In genomic region chr5:3596261-3596825, GRCh38 we compare ENCODE assay signal across 13 cellular contexts. TPM values are rescaled to one million over a fixed set of nuclear protein-coding genes. Genes with fewer than 3 reads are reported as not detected.
A peak's percentile ranks its signal among the peaks of the same experiment; 100 is the strongest.
DNase-seq lines count a peak whose midpoint lies in the region; ATAC-seq and TF ChIP-seq lines count a peak whose summit lies in the region.
"Had no signal": no experiment of that assay in that cellular context is flagged by ENCODE, and none has a peak within 500 bp of the region (broad histone marks: within the 10 kb centered on the region; RNA-seq: fewer than 3 reads in every experiment).

No MANE protein-coding gene starts in this region.

- H3K9me3 ChIP-seq in left lung (no peaks in the 10 kb centered on the region), thymus (ENCODE audit: control insufficient read depth) (peaks cover 3% of the 10 kb centered on the region)

- TF ChIP-seq CTCF in brain microvascular endothelial cell (IDR thresholded peaks at IDR 0.05; ENCODE audit: low read depth, low read length, missing control alignments) = no peak
- no peak for TF ChIP-seq CTCF in left lung (IDR thresholded peaks at IDR 0.05)

- in situ Hi-C loops in brain microvascular endothelial cell (cut with HindIII; ENCODE audit: low pct_ligation_motif_present, low sequenced_read_pairs) = no loop called here

- no peak for ATAC-seq in activated CD8-positive, alpha-beta memory T cell treated with anti-CD3 and anti-CD28 coated beads, Interleukin-2, amount 10 ng/mL, durations not matched to agents 7 days and 5 days
- ATAC-seq in left lung = no peak
- no peak for ATAC-seq in GM21737 (IDR thresholded peaks at IDR 0.05; ENCODE audit: unreplicated experiment)

- 4% methylated on average over 63 of the region's 63 CpGs for WGBS in thymus

- no peak overlapping the region for H3K27ac ChIP-seq in brain microvascular endothelial cell
- H3K27ac ChIP-seq in left lung = peak overlapping the region; percentile 42 to 56
- no peak overlapping the region for H3K27ac ChIP-seq in thymus (ENCODE audit: low read depth)

- no peaks in the 10 kb centered on the region for H3K36me3 ChIP-seq in brain microvascular endothelial cell (replicated peaks)
- H3K36me3 ChIP-seq in left lung = no peaks in the 10 kb centered on the region
- H3K36me3 ChIP-seq in thymus (ENCODE audit: control insufficient read depth, insufficient read depth) = no peaks in the 10 kb centered on the region

- H3K4me3 Mint-ChIP-seq in activated CD8-positive, alpha-beta memory T cell treated with anti-CD3 and anti-CD28 coated beads, Interleukin-2, amount 10 ng/mL, durations not matched to agents 7 days and 5 days = peak overlapping the region; percentile 15

- H3K27ac Mint-ChIP-seq in activated CD8-positive, alpha-beta memory T cell treated with anti-CD3 and anti-CD28 coated beads, Interleukin-2, amount 10 ng/mL, durations not matched to agents 7 days and 5 days = peak overlapping the region; percentile 65

- H3K9me3 Mint-ChIP-seq in activated CD8-positive, alpha-beta memory T cell treated with anti-CD3 and anti-CD28 coated beads, Interleukin-2, amount 10 ng/mL, durations not matched to agents 7 days and 5 days (ENCODE audit: low read depth) = peaks cover 4% of the 10 kb centered on the region

- H3K4me1 ChIP-seq in left lung = peaks cover 0 to 14% of the 10 kb centered on the region in 2 donors
- H3K4me1 ChIP-seq in thymus (ENCODE audit: control insufficient read depth, insufficient read depth, low read length) = peaks cover 5% of the 10 kb centered on the region

- intact Hi-C loops in left lung (cut with DNase I) = loop anchor here in 1 of 2 donors (5.0 kb wide), 1 partner anchor 844 kb away; the partner anchor contains the start of gene IRX2

- H3K36me3 Mint-ChIP-seq in activated CD8-positive, alpha-beta memory T cell treated with anti-CD3 and anti-CD28 coated beads, Interleukin-2, amount 10 ng/mL, durations not matched to agents 7 days and 5 days = peaks cover 12% of the 10 kb centered on the region

- H3K4me3 ChIP-seq in brain microvascular endothelial cell (ENCODE audit: low read depth, low read length) (peak overlapping the region; percentile 12), left lung (peak overlapping the region; percentile 29 to 36), thymus (ENCODE audit: low read length) (peak overlapping the region; percentile 42)

- H3K27me3 Mint-ChIP-seq in activated CD8-positive, alpha-beta memory T cell treated with anti-CD3 and anti-CD28 coated beads, Interleukin-2, amount 10 ng/mL, durations not matched to agents 7 days and 5 days = peaks cover 61% of the 10 kb centered on the region

- DNase-seq in activated CD8-positive, alpha-beta memory T cell treated with anti-CD3 and anti-CD28 coated beads, Interleukin-2, amount 10 ng/mL, durations not matched to agents 7 days and 5 days = no peak
- DNase-seq in activated CD8-positive, alpha-beta memory T cell treated with anti-CD3 and anti-CD28 coated beads for 24 hours = no peak
- DNase-seq in brain microvascular endothelial cell (no peak), left lung (peak in 1 of 2 donors; percentile 68), NCI-H82 (lab: John Stamatoyannopoulos, UW) (no peak), T1000 (lab: John Stamatoyannopoulos, UW) (no peak)
- DNase-seq: activated effector memory CD4-positive, alpha-beta T cell treated with anti-CD3 and anti-CD28 coated beads, Interleukin-2, amount 50 U/mL, for 16 hours; effector memory CD4-positive, alpha-beta T cell; NCI-H2081; RPMI8226 had no signal

- no peaks in the 10 kb centered on the region for H3K4me1 Mint-ChIP-seq in activated CD8-positive, alpha-beta memory T cell treated with anti-CD3 and anti-CD28 coated beads, Interleukin-2, amount 10 ng/mL, durations not matched to agents 7 days and 5 days

- CTCF ChIA-PET in activated CD8-positive, alpha-beta memory T cell treated with anti-CD3 and anti-CD28 coated beads, Interleukin-2, amount 10 ng/mL, durations not matched to agents 7 days and 5 days (lab: Charles Lee) = interaction anchor here (0.6 kb wide), 1 partner anchor 1713 kb away, joined by 3 read pairs; no protein-coding TSS in a partner anchor

- H3K27me3 ChIP-seq in brain microvascular endothelial cell (replicated peaks) (peaks cover 80% of the 10 kb centered on the region), left lung (peaks cover 86 to 100% of the 10 kb centered on the region in 2 donors), thymus (ENCODE audit: control insufficient read depth, insufficient read depth) (peaks cover 100% of the 10 kb centered on the region)

RNA-seq across cellular contexts. Expression of gene IRX1, which starts 0.7 kb away (rescaled TPM):
- not detected for total RNA-seq in activated CD8-positive, alpha-beta memory T cell treated with anti-CD3 and anti-CD28 coated beads, Interleukin-2, amount 10 ng/mL, durations not matched to agents 7 days and 5 days
- 10 to 100 TPM in 1 of 2 donors, 1 to 10 TPM in 1; 4.0 to 18.3 TPM for total RNA-seq in left lung
- 0.07 TPM for polyA plus RNA-seq in thymus
- total RNA-seq: ureter had no signal

Comparison
In these comparisons a context has a peak if more than half of its experiments do, and no peak if none do; other contexts are left out.
1. H3K27ac ChIP-seq: peak in left lung (2 of 2); none in brain microvascular endothelial cell (single experiment) and thymus (single experiment).
2. RNA of gene IRX1, which starts 0.7 kb away (total RNA-seq): 4.0 to 18.3 TPM in left lung; not detected in activated CD8-positive, alpha-beta memory T cell treated with anti-CD3 and anti-CD28 coated beads, Interleukin-2, amount 10 ng/mL, durations not matched to agents 7 days and 5 days; every median in the first group is over 4 times any median in the second.
3. Peak in every context shown above with its lines, with median percentiles within 50 percentile points of each other: H3K4me3 ChIP-seq.